Comparison of ENCODE assay signal across 8 cellular contexts in the genomic region with DNA sequence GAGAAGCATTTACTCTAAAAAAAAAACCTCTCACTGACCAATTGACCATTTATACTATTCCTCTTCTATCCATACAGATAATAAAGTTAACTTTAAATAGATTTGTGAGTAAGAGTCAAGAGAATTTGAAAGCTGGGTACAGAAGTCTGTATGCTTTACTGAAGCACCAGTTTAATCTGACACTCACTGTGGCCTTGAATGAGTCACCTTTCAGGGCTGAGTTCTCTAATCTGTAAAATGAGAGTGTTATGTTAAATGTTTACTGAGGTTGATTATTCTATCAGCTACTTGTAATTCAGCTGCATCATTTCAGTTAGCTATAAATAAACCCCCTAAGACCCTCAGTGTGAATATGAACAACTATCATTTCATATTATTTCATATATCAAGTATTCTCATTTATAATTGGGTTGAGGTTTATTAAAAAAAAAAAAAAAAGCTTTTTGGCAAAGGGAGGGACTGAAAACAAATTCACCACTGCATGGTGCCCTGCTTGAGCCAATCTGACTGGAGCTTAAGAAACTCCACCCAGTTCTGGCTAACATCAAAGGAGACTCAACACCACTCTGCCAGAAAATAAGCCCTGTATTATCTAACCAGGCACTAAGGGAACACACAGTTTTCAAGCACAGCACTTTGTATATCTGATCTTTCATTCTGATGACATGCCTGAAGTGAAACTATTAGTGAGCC. TPM values are rescaled to one million over a fixed set of nuclear protein-coding genes. Genes with fewer than 3 reads are reported as not detected.
DNase-seq lines count a peak whose midpoint lies in the region; ATAC-seq, FAIRE-seq and TF ChIP-seq lines count a peak whose summit lies in the region.

No MANE protein-coding gene starts in this region.

- peak; percentile 23 for DNase-seq in NCI-H2107 treated with DMSO at 0.1 percent for 48 hours (lab: John Stamatoyannopoulos, UW; ENCODE audit: unreplicated experiment)
- no peak for DNase-seq in NCI-H2107 (lab: John Stamatoyannopoulos, UW)
- peak in 6 of 7 donors; percentile 57 to 78 (median 66) for DNase-seq in adrenal gland
- peak; percentile 20 to 21 for DNase-seq in thyroid gland
- no peak for DNase-seq in NCI-H526 (lab: John Stamatoyannopoulos, UW)

- no peaks in the 10 kb centered on the region for H3K27me3 ChIP-seq in adrenal gland
- no peaks in the 10 kb centered on the region for H3K27me3 ChIP-seq in thyroid gland

- peak in 1 of 2 donors; percentile 65 for TF ChIP-seq POLR2A in adrenal gland (IDR thresholded peaks at IDR 0.05)
- TF ChIP-seq POLR2A in thyroid gland (IDR thresholded peaks at IDR 0.05), result no peak

- ATAC-seq in GM19023 (IDR thresholded peaks at IDR 0.05; ENCODE audit: unreplicated experiment), result no peak
- ATAC-seq in HG02798 (IDR thresholded peaks at IDR 0.05; ENCODE audit: poor library complexity, unreplicated experiment), result no peak

- TF ChIP-seq CTCF in adrenal gland (IDR thresholded peaks at IDR 0.05) (no peak), thyroid gland (IDR thresholded peaks at IDR 0.05) (no peak)

- FAIRE-seq in islet of Langerhans (lab: Jason Lieb, UNC), result peak; percentile 36

- H3K27ac ChIP-seq in adrenal gland (peak overlapping the region; percentile 10 to 71 (median 36)), thyroid gland (peak overlapping the region in 1 of 3 donors; percentile 47)

- H3K4me3 ChIP-seq in adrenal gland (no peak overlapping the region), thyroid gland (replicated peaks in 1 of 3) (no peak overlapping the region)

- no peaks in the 10 kb centered on the region for H3K36me3 ChIP-seq in adrenal gland (replicated peaks in 1 of 2)
- H3K36me3 ChIP-seq in thyroid gland, result no peaks in the 10 kb centered on the region

- intact Hi-C loops in adrenal gland (cut with DNase I) (no loop called here), thyroid gland (cut with DNase I) (no loop called here)

- H3K9me3 ChIP-seq in adrenal gland (replicated peaks in 1 of 3) (no peaks in the 10 kb centered on the region), thyroid gland (no peaks in the 10 kb centered on the region)

- H3K4me1 ChIP-seq in adrenal gland (replicated peaks in 1 of 2), result peaks cover 19 to 48% of the 10 kb centered on the region in 2 donors
- peaks cover 10 to 20% of the 10 kb centered on the region in 2 donors for H3K4me1 ChIP-seq in thyroid gland

RNA-seq across cellular contexts. Expression of a gene that starts 2.8 kb away (rescaled TPM):
- total RNA-seq in adrenal gland (100 to 1,000 TPM in 4 of 8 donors, 10 to 100 TPM in 4; 54.3 to 152 (median 101) TPM), thyroid gland (100 to 1,000 TPM in 1 of 4 donors, 10 to 100 TPM in 3; 75.5 to 103 (median 88.0) TPM)
- polyA plus RNA-seq in adrenal gland, result 10 to 100 TPM; 49.2 to 65.1 (median 52.6) TPM

Comparison
In these comparisons a context has a peak if more than half of its experiments do, and no peak if none do; other contexts are left out.
1. DNase-seq: peak in NCI-H2107 treated with DMSO at 0.1 percent for 48 hours (single experiment), adrenal gland (6 of 7) and thyroid gland (2 of 2); none in NCI-H2107 (single experiment) and NCI-H526 (0 of 2).